21 cellular contexts compared by ENCODE assay signal in genomic region chr12:23354800-23355199, GRCh38.
DNase-seq lines count a peak whose midpoint lies in the region; ATAC-seq, FAIRE-seq and TF ChIP-seq lines count a peak whose summit lies in the region.
"Had no signal": no experiment of that assay in that cellular context is flagged by ENCODE, and none has a peak within 500 bp of the region (broad histone marks: within the 10 kb centered on the region; RNA-seq: fewer than 3 reads in every experiment).

No MANE protein-coding gene starts in this region.

- no peaks in the 10 kb centered on the region for H3K9me3 Mint-ChIP-seq in GM23338

- no peaks in the 10 kb centered on the region for H3K36me3 Mint-ChIP-seq in GM23338 (ENCODE audit: low read depth)
- H3K36me3 Mint-ChIP-seq: CD8-positive, alpha-beta T cell had no signal

- H4K20me1 ChIP-seq in GM23338 (replicated peaks; ENCODE audit: insufficient read depth) (no peaks in the 10 kb centered on the region), K562 (replicated peaks; ENCODE audit: control insufficient read depth, insufficient read depth, low read length) (no peaks in the 10 kb centered on the region)
- H4K20me1 ChIP-seq: BLaER1 treated with 17β-estradiol and CSF1 and Interleukin-3, amounts not matched to agents 10 nM and 100 nM had no signal

- ATAC-seq in GM23338 (no peak), K562 (no peak), HG03196 (IDR thresholded peaks at IDR 0.05; ENCODE audit: unreplicated experiment) (no peak), GM21723 (IDR thresholded peaks at IDR 0.05; ENCODE audit: unreplicated experiment) (no peak)
- ATAC-seq: A549; CD8-positive, alpha-beta T cell had no signal

- H2AFZ ChIP-seq in GM23338 (0 out of 2 replicates have a peak overlapping the region, but pooled peaks have one; percentile 2), K562 (ENCODE audit: low read depth, low read length) (no peak overlapping the region)

- H3K9me1 ChIP-seq in K562 (ENCODE audit: control insufficient read depth, insufficient read depth, low read length) = no peaks in the 10 kb centered on the region

- no peaks in the 10 kb centered on the region; the same call in 2 of the 3 replicates for H3K4me1 Mint-ChIP-seq in GM23338
- H3K4me1 Mint-ChIP-seq: B cell had no signal

- no peak for TF ChIP-seq POLR2A in K562 (conservative IDR thresholded peaks at IDR 0.05)

- no peaks in the 10 kb centered on the region for H3K27me3 ChIP-seq in GM23338 (ENCODE audit: insufficient read depth)
- H3K27me3 ChIP-seq in K562 (ENCODE audit: control insufficient read depth in 2 of 2, insufficient read depth in 2 of 2, low read length in 2 of 2) = no peaks in the 10 kb centered on the region
- H3K27me3 ChIP-seq: BLaER1 treated with 17β-estradiol and CSF1 and Interleukin-3, amounts not matched to agents 10 nM and 100 nM had no signal

- TF ChIP-seq RAD21 in K562 (CRISPR knock-in tag; conservative IDR thresholded peaks at IDR 0.05 in 1 of 2, IDR thresholded peaks at IDR 0.05 in 1 of 2) = no peak

- no peak overlapping the region for H3K27ac ChIP-seq in GM23338 (ENCODE audit: low read depth)
- H3K27ac ChIP-seq in K562 (ENCODE audit: extremely low read depth, low read depth, low read length) = no peak overlapping the region
- H3K27ac ChIP-seq: 22Rv1; A549; BLaER1 treated with 17β-estradiol and CSF1 and Interleukin-3, amounts not matched to agents 10 nM and 100 nM; C4-2B had no signal

- in situ Hi-C loops in K562 (cut with MboI) = no loop called here

- no peaks in the 10 kb centered on the region for H3K27me3 Mint-ChIP-seq in GM23338 (ENCODE audit: insufficient read depth, low read depth, poor library complexity)
- H3K27me3 Mint-ChIP-seq: B cell; CD4-positive, alpha-beta T cell had no signal

- H3F3A ChIP-seq in GM23338 (replicated peaks; ENCODE audit: low read depth) = no peaks in the 10 kb centered on the region

- TF ChIP-seq EP300 in K562 (IDR thresholded peaks at IDR 0.05; ENCODE audit: low read length) = no peak

- POLR2A ChIA-PET in K562 (lab: Yijun Ruan, JAX) = interaction anchor here (0.6 kb wide), 1 partner anchor 19 kb away, joined by 3 read pairs; no protein-coding TSS in a partner anchor

- no peaks in the 10 kb centered on the region for H3K9me2 ChIP-seq in GM23338 (ENCODE audit: insufficient read depth)

- H3K4me3 Mint-ChIP-seq in GM23338 = no peak overlapping the region
- H3K4me3 Mint-ChIP-seq: B cell; CD4-positive, alpha-beta T cell; CD8-positive, alpha-beta T cell had no signal

- H3K4me3 ChIP-seq in GM23338 = no peak overlapping the region
- no peak overlapping the region for H3K4me3 ChIP-seq in K562
- H3K4me3 ChIP-seq: A549; BLaER1 treated with 17β-estradiol and CSF1 and Interleukin-3, amounts not matched to agents 10 nM and 100 nM had no signal

- H3K4me2 ChIP-seq in GM23338 = no peak overlapping the region
- H3K4me2 ChIP-seq in K562 (ENCODE audit: insufficient read depth, low read length) = no peak overlapping the region
- H3K4me2 ChIP-seq: A549; BLaER1 treated with 17β-estradiol and CSF1 and Interleukin-3, amounts not matched to agents 10 nM and 100 nM had no signal

- H3K4me1 ChIP-seq in GM23338 (ENCODE audit: insufficient read depth) (no peaks in the 10 kb centered on the region), K562 (replicated peaks in 1 of 2; ENCODE audit: control insufficient read depth in 2 of 2, insufficient read depth in 2 of 2, low read length in 2 of 2) (no peaks in the 10 kb centered on the region)
- H3K4me1 ChIP-seq: A549, Caco-2 had no signal

- H3K36me3 ChIP-seq in GM23338 (ENCODE audit: insufficient read depth) (no peaks in the 10 kb centered on the region), K562 (ENCODE audit: control insufficient read depth, insufficient read depth, low read length) (no peaks in the 10 kb centered on the region)
- H3K36me3 ChIP-seq: BLaER1 treated with 17β-estradiol and CSF1 and Interleukin-3, amounts not matched to agents 10 nM and 100 nM had no signal

- H3K79me2 ChIP-seq in GM23338 (replicated peaks; ENCODE audit: insufficient read depth) (no peaks in the 10 kb centered on the region), K562 (ENCODE audit: control insufficient read depth, insufficient read depth, low read length) (no peaks in the 10 kb centered on the region)

- H3K9ac ChIP-seq in K562 (ENCODE audit: insufficient read depth in 1 of 2, low read depth in 2 of 2, low read length in 2 of 2) = no peak overlapping the region
- H3K9ac ChIP-seq: BLaER1 treated with 17β-estradiol and CSF1 and Interleukin-3, amounts not matched to agents 10 nM and 100 nM had no signal

- no peaks in the 10 kb centered on the region for H3K9me3 ChIP-seq in K562 (replicated peaks; ENCODE audit: control insufficient read depth, insufficient read depth, low read depth, low read length)
- H3K9me3 ChIP-seq: A549; BLaER1 treated with 17β-estradiol and CSF1 and Interleukin-3, amounts not matched to agents 10 nM and 100 nM; Caco-2 had no signal

- FAIRE-seq in HTR-8/SVneo (lab: Jason Lieb, UNC) (peak; percentile 26), K562 (lab: Jason Lieb, UNC) (no peak)
- FAIRE-seq: A549, D721Med, G401.6, GM12891, GM19239 had no signal

- TF ChIP-seq CTCF in GM23338 (conservative IDR thresholded peaks at IDR 0.05; ENCODE audit: low read depth in 2 of 2) (no peak), K562 (IDR thresholded peaks at IDR 0.05 in 2 of 3, conservative IDR thresholded peaks at IDR 0.05 in 1 of 3; ENCODE audit: insufficient read depth in 2 of 3, low read depth in 1 of 3, low read length in 3 of 3) (no peak)

- intact Hi-C loops in K562 (cut with micrococcal nuclease) = no loop called here

- 18% methylated on average over 1 of the region's 1 CpG for WGBS in K562 (ENCODE audit: insufficient coverage, low coverage, missing lambda C conversion rate)

- H3K27ac Mint-ChIP-seq in GM23338 = no peak overlapping the region
- H3K27ac Mint-ChIP-seq: B cell; CD4-positive, alpha-beta T cell; CD8-positive, alpha-beta T cell had no signal

- CTCF ChIA-PET in K562 (lab: Yijun Ruan, JAX; ENCODE audit: low intra/inter-chr PET ratio) = no interaction called here

- DNase-seq in GM23338 (ENCODE audit: low spot score) (no peak), HTR-8/SVneo (ENCODE audit: insufficient read length, low spot score) (no peak), K562 (ENCODE audit: extremely low read depth in 1 of 4, low spot score in 3 of 4) (no peak)
- DNase-seq: AML-193; Caco-2; Calu3; CD4-positive, alpha-beta T cell; CD8-positive, alpha-beta T cell; DMS79 treated with DMSO at 0.1 percent for 48 hours; GF-D8 had no signal

- BruUV-seq in K562 (replicated peaks; lab: Mats Ljungman, UMichigan) = no TSS peak

TF ChIP-seq in GM23338, 12 proteins besides CTCF, POLR2A, EP300 and RAD21:
- TF ChIP-seq ZNF114 (CRISPR knock-in tag; IDR thresholded peaks at IDR 0.05) (no peak), CREB1 (CRISPR knock-in tag; IDR thresholded peaks at IDR 0.05; ENCODE audit: low read depth) (no peak)

TF ChIP-seq in K562, 482 proteins besides CTCF, POLR2A, EP300 and RAD21 (continues in another document):
- TF ChIP-seq ZNF655 (CRISPR knock-in tag; IDR thresholded peaks at IDR 0.05) (no peak), ATF4 (CRISPR knock-in tag; IDR thresholded peaks at IDR 0.05) (no peak), TGIF2 (CRISPR knock-in tag; IDR thresholded peaks at IDR 0.05) (no peak), KDM2B (CRISPR knock-in tag; IDR thresholded peaks at IDR 0.05) (no peak), ESRRB (CRISPR knock-in tag; IDR thresholded peaks at IDR 0.05; ENCODE audit: borderline replicate concordance) (no peak), PKNOX1 (IDR thresholded peaks at IDR 0.05) (peak; percentile 80), RBM15 (IDR thresholded peaks at IDR 0.05; ENCODE audit: insufficient read depth, low read length) (no peak), PCBP2 (IDR thresholded peaks at IDR 0.05; ENCODE audit: low read depth, low read length, poor library complexity, severe bottlenecking) (no peak), SNIP1 (IDR thresholded peaks at IDR 0.05; ENCODE audit: low read depth) (no peak), ZNF124 (CRISPR knock-in tag; IDR thresholded peaks at IDR 0.05) (no peak)
